In genomic region chr6:43013843-43014433, GRCh38 we compare ENCODE assay signal across 8 cellular contexts. TPM values are rescaled to one million over a fixed set of nuclear protein-coding genes. Genes with fewer than 3 reads are reported as not detected.
A peak's percentile ranks its signal among the peaks of the same experiment; 100 is the strongest.
DNase-seq lines count a peak whose midpoint lies in the region; ATAC-seq and TF ChIP-seq lines count a peak whose summit lies in the region.

KLHDC3 (plus strand) TSS chr6:43014249; CDS start chr6:43017193, 2,944 bp downstream.
MEA1 (minus strand) TSS chr6:43013946; CDS start chr6:43013813, 133 bp downstream.

- H3K4me1 ChIP-seq in KMS-11 (ENCODE audit: low read depth, poor library complexity, severe bottlenecking) (peaks cover 24% of the 10 kb centered on the region), Peyer's patch (peaks cover 0 to 41% (median 10%) of the 10 kb centered on the region in 4 donors), esophagus (ENCODE audit: control insufficient read depth in 2 of 2, insufficient read depth in 2 of 2, low read length in 1 of 2) (peaks cover 2 to 10% of the 10 kb centered on the region in 2 donors), mucosa of stomach (ENCODE audit: control insufficient read depth, insufficient read depth, low read length) (peaks cover 36% of the 10 kb centered on the region)

- peaks cover 25% of the 10 kb centered on the region; the same call in 1 of the 2 replicates for H3K79me2 ChIP-seq in KMS-11 (ENCODE audit: insufficient read depth, low read depth)

- TF ChIP-seq POLR2A in Peyer's patch (IDR thresholded peaks at IDR 0.05), result peak in 1 of 2 donors; percentile 56

- WGBS in esophagus, 2 donors, result 0 to 1% methylated on average over 50 to 51 of the region's 51 CpGs

- no peak within 1 kb of the TSS; the same call in 1 of the 2 replicates for H3K27ac ChIP-seq in KMS-11
- peak within 1 kb of the TSS; percentile 72 to 83 (median 76) for H3K27ac ChIP-seq in Peyer's patch
- H3K27ac ChIP-seq in esophagus (ENCODE audit: low read depth in 2 of 2, low read length in 1 of 2), result peak within 1 kb of the TSS; percentile 74 to 88

- no peaks in the 10 kb centered on the region for H4K20me1 ChIP-seq in KMS-11 (ENCODE audit: insufficient read depth)

- H3K9ac ChIP-seq in KMS-11, result peak within 1 kb of the TSS; percentile 36; the same call in 1 of the 2 replicates
- peak within 1 kb of the TSS; percentile 73 for H3K9ac ChIP-seq in mucosa of stomach (ENCODE audit: low read length)

- peak; percentile 99 for DNase-seq in DMS53 treated with DMSO at 0.1 percent for 48 hours (lab: John Stamatoyannopoulos, UW; ENCODE audit: unreplicated experiment)
- DNase-seq in Peyer's patch, result peak; percentile 99 to 100 (median 99)
- DNase-seq in activated T-cell treated with anti-CD3 and anti-CD28 coated beads, Interleukin-2, amount 50 U/mL, for 48 hours, result peak; percentile 99 to 100
- DNase-seq in stimulated activated CD8-positive, alpha-beta memory T cell treated with anti-CD3 and anti-CD28 coated beads, Interleukin-7, amount 100 ng/mL, for 1 hour (ENCODE audit: low read depth in 2 of 2), result peak; percentile 92 to 95

- peak within 1 kb of the TSS; percentile 76 for H2AFZ ChIP-seq in KMS-11 (ENCODE audit: low read depth)

- peak within 1 kb of the TSS; percentile 90 for H3K4me2 ChIP-seq in KMS-11

- TF ChIP-seq CTCF in KMS-11 (conservative IDR thresholded peaks at IDR 0.05; ENCODE audit: low read depth, low read length), result no peak
- TF ChIP-seq CTCF in Peyer's patch (IDR thresholded peaks at IDR 0.05), result no peak

- no peaks in the 10 kb centered on the region for H3K36me3 ChIP-seq in KMS-11 (ENCODE audit: insufficient read depth)
- H3K36me3 ChIP-seq in Peyer's patch, result peaks cover 0 to 52% (median 0%) of the 10 kb centered on the region in 3 donors
- H3K36me3 ChIP-seq in esophagus (ENCODE audit: control insufficient read depth in 2 of 2, insufficient read depth in 2 of 2, low read length in 1 of 2), result peaks cover 12 to 40% of the 10 kb centered on the region in 2 donors
- H3K36me3 ChIP-seq in mucosa of stomach (ENCODE audit: control insufficient read depth, insufficient read depth, low read length), result peaks cover 21% of the 10 kb centered on the region

- H3K27me3 ChIP-seq in KMS-11 (ENCODE audit: insufficient read depth, low read depth), result no peaks in the 10 kb centered on the region
- no peaks in the 10 kb centered on the region for H3K27me3 ChIP-seq in Peyer's patch
- H3K27me3 ChIP-seq in esophagus (ENCODE audit: control insufficient read depth in 1 of 2, insufficient read depth in 2 of 2, low read length in 2 of 2), result no peaks in the 10 kb centered on the region
- H3K27me3 ChIP-seq in mucosa of stomach (ENCODE audit: control insufficient read depth, insufficient read depth, low read length), result no peaks in the 10 kb centered on the region

- H3K9me3 ChIP-seq in Peyer's patch, result no peaks in the 10 kb centered on the region
- H3K9me3 ChIP-seq in esophagus (ENCODE audit: control insufficient read depth in 2 of 2, insufficient read depth in 1 of 2, low read depth in 1 of 2, low read length in 1 of 2), result no peaks in the 10 kb centered on the region
- H3K9me3 ChIP-seq in mucosa of stomach (ENCODE audit: control insufficient read depth, low read length), result no peaks in the 10 kb centered on the region

- H3K4me3 ChIP-seq in KMS-11 (IDR thresholded peaks at IDR 0.05; ENCODE audit: insufficient read depth, low read depth, low read length) (no peak within 1 kb of the TSS), Peyer's patch (peak within 1 kb of the TSS; percentile 58 to 89 (median 66)), esophagus (ENCODE audit: low read depth in 1 of 2, low read length in 2 of 2) (peak within 1 kb of the TSS; percentile 60 to 70), mucosa of stomach (ENCODE audit: low read length) (peak within 1 kb of the TSS; percentile 72)

- ATAC-seq in GM21737 (IDR thresholded peaks at IDR 0.05; ENCODE audit: unreplicated experiment), result peak; percentile 86

RNA-seq across cellular contexts. Expression of gene KLHDC3, which starts in this region (rescaled TPM):
- 10 to 100 TPM; 38.8 to 59.2 (median 52.6) TPM for total RNA-seq in Peyer's patch
- 10 to 100 TPM; 39.3 to 40.9 TPM for polyA plus RNA-seq in esophagus

RNA-seq across cellular contexts. Expression of gene MEA1, which starts in this region (rescaled TPM):
- 10 to 100 TPM; 34.3 to 40.4 (median 36.1) TPM for total RNA-seq in Peyer's patch
- polyA plus RNA-seq in esophagus, result 10 to 100 TPM; 83.0 to 95.6 TPM
